Comparison of ENCODE assay signal across 8 cellular contexts in the genomic region with DNA sequence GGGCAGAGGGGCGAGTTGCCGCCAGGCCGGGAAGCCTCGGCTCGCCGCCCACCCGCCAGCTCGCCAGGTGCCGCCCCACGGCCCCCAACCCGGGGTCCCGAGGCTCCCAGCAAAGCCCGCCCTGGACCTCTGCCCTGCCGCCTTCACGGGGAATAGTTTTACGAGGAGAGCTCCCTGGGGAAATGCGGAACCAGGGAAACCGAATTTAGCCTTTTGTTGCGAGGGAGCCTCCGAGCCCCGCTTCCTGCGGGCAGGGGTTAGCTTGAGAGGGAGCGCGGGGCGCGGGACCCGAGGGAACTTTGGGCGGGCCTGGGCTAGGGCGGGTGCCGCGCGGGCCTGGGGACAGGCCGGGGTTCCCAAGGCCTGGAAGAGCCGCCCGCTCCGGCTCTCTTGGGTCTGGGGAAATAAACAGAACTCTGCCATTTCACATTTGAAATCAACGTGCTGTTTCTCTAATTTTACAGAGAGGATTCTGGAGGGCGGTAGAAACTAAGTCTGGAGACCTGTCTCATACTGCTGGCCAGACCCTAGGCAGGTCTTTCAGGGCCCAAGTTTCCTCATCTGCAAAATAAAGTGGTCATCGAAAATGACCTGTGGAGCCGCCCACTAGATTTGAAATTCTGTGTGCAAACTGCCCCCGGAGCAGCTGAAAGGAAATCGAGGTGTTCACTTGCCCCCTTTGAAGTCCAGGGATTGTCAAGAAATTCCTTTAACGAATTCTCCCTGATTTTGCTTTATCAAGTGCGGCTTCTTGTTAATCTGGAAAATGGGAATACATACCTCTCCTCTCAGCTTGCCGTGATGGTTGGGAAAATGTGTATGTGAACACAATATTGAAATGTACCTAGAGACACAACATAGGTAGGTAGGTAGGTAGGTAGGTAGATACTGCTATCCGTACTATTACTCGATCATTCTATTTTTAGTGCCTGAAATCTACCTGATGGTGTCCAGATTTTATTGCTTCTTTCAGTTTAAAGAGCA. TPM values are rescaled to one million over a fixed set of nuclear protein-coding genes. Genes with fewer than 3 reads are reported as not detected.
DNase-seq lines count a peak whose midpoint lies in the region; ATAC-seq and TF ChIP-seq lines count a peak whose summit lies in the region.

No MANE protein-coding gene starts in this region.

- peak overlapping the region; percentile 80 to 86 for H3K9ac ChIP-seq in liver (ENCODE audit: low read depth in 1 of 2, low read length in 2 of 2)

- no peaks in the 10 kb centered on the region for H3K9me3 Mint-ChIP-seq in CD8-positive, alpha-beta memory T cell
- no peaks in the 10 kb centered on the region for H3K9me3 Mint-ChIP-seq in stimulated activated effector memory CD8-positive, alpha-beta T cell treated with anti-CD3 and anti-CD28 coated beads, Interleukin-12 subunit alpha, Interleukin-12 subunit beta, amount 100 ng/mL, for 72 hours

- H3K4me3 Mint-ChIP-seq in CD8-positive, alpha-beta memory T cell = peak overlapping the region; percentile 78 to 94 (median 88)
- H3K4me3 Mint-ChIP-seq in stimulated activated effector memory CD8-positive, alpha-beta T cell treated with anti-CD3 and anti-CD28 coated beads, Interleukin-12 subunit alpha, Interleukin-12 subunit beta, amount 100 ng/mL, for 72 hours = peak overlapping the region; percentile 99

- peak; percentile 15 for ATAC-seq in GM21423 (IDR thresholded peaks at IDR 0.05; ENCODE audit: unreplicated experiment)
- peak; percentile 1 for ATAC-seq in stimulated activated effector memory CD8-positive, alpha-beta T cell treated with anti-CD3 and anti-CD28 coated beads, Interleukin-12 subunit alpha, Interleukin-12 subunit beta, amount 100 ng/mL, for 72 hours
- ATAC-seq in GM18858 (IDR thresholded peaks at IDR 0.05; ENCODE audit: unreplicated experiment) = no peak

- H3K36me3 ChIP-seq in CD8-positive, alpha-beta memory T cell (ENCODE audit: insufficient read depth, low read length) = peaks cover 4% of the 10 kb centered on the region
- peaks cover 33% of the 10 kb centered on the region for H3K36me3 ChIP-seq in KOPT-K1 (ENCODE audit: insufficient read depth, low read length)
- peaks cover 0 to 12% (median 10%) of the 10 kb centered on the region in 4 donors for H3K36me3 ChIP-seq in liver (ENCODE audit: control insufficient read depth in 4 of 4, insufficient read depth in 3 of 4, low read depth in 1 of 4, low read length in 3 of 4)

- TF ChIP-seq CTCF in choroid plexus epithelial cell (conservative IDR thresholded peaks at IDR 0.05; ENCODE audit: low read depth, low read length) (no peak), liver (IDR thresholded peaks at IDR 0.05; ENCODE audit: low read depth, low read length, missing input control) (no peak)

- H3K9me3 ChIP-seq in CD8-positive, alpha-beta memory T cell (ENCODE audit: low read length) = no peaks in the 10 kb centered on the region
- H3K9me3 ChIP-seq in KOPT-K1 (ENCODE audit: insufficient read depth, low read length, poor library complexity, severe bottlenecking) = no peaks in the 10 kb centered on the region
- no peaks in the 10 kb centered on the region for H3K9me3 ChIP-seq in liver (ENCODE audit: control insufficient read depth in 4 of 4, low read length in 3 of 4)

- H3K27me3 Mint-ChIP-seq in CD8-positive, alpha-beta memory T cell = peaks cover 6 to 31% of the 10 kb centered on the region in 2 donors

- TF ChIP-seq RAD21 in liver (IDR thresholded peaks at IDR 0.05) = peak in 1 of 2 donors; percentile 6

- WGBS in liver = 13% methylated on average over 47 of the region's 47 CpGs

- H3K4me3 ChIP-seq in CD8-positive, alpha-beta memory T cell (ENCODE audit: low read length) = peak overlapping the region; percentile 69
- H3K4me3 ChIP-seq in choroid plexus epithelial cell (ENCODE audit: low read depth, low read length) (peak overlapping the region; percentile 81), liver (ENCODE audit: low read depth in 1 of 3, low read length in 3 of 3) (peak overlapping the region; percentile 70 to 92 (median 75))

- H3K27ac Mint-ChIP-seq in CD8-positive, alpha-beta memory T cell = peak overlapping the region in 5 of 8 donors; percentile 37 to 70 (median 55)
- peak overlapping the region; percentile 97 for H3K27ac Mint-ChIP-seq in stimulated activated effector memory CD8-positive, alpha-beta T cell treated with anti-CD3 and anti-CD28 coated beads, Interleukin-12 subunit alpha, Interleukin-12 subunit beta, amount 100 ng/mL, for 72 hours

- H3K27me3 ChIP-seq in CD8-positive, alpha-beta memory T cell (ENCODE audit: insufficient read depth, low read length, poor library complexity, severe bottlenecking) = no peaks in the 10 kb centered on the region
- H3K27me3 ChIP-seq in liver (ENCODE audit: control insufficient read depth in 4 of 4, insufficient read depth in 4 of 4, low read length in 3 of 4) = no peaks in the 10 kb centered on the region

- H3K4me1 Mint-ChIP-seq in CD8-positive, alpha-beta memory T cell = peaks cover 32 to 43% (median 37%) of the 10 kb centered on the region in 3 donors
- H3K4me1 Mint-ChIP-seq in stimulated activated effector memory CD8-positive, alpha-beta T cell treated with anti-CD3 and anti-CD28 coated beads, Interleukin-12 subunit alpha, Interleukin-12 subunit beta, amount 100 ng/mL, for 72 hours = peaks cover 32% of the 10 kb centered on the region

- POLR2A ChIA-PET in CD8-positive, alpha-beta memory T cell (lab: Charles Lee) = interaction anchor here (0.8 kb wide), 1 partner anchor 249 kb away, joined by 4 read pairs; no protein-coding TSS in a partner anchor

- peaks cover 0 to 5% (median 0%) of the 10 kb centered on the region in 3 donors for H3K36me3 Mint-ChIP-seq in CD8-positive, alpha-beta memory T cell
- H3K36me3 Mint-ChIP-seq in stimulated activated effector memory CD8-positive, alpha-beta T cell treated with anti-CD3 and anti-CD28 coated beads, Interleukin-12 subunit alpha, Interleukin-12 subunit beta, amount 100 ng/mL, for 72 hours = peaks cover 40% of the 10 kb centered on the region

- CTCF ChIA-PET in CD8-positive, alpha-beta memory T cell (lab: Charles Lee) = interaction anchor here (0.8 to 3.2 kb wide), 3 partner anchors 249 to 311 kb away, joined by 4 to 18 read pairs (median 4); no protein-coding TSS in a partner anchor

- peaks cover 15% of the 10 kb centered on the region for H3K4me1 ChIP-seq in CD8-positive, alpha-beta memory T cell (ENCODE audit: insufficient read depth, low read length)
- H3K4me1 ChIP-seq in liver (ENCODE audit: control insufficient read depth in 4 of 4, insufficient read depth in 4 of 4, low read length in 3 of 4) = peaks cover 0 to 35% (median 15%) of the 10 kb centered on the region in 4 donors

- DNase-seq in CD8-positive, alpha-beta memory T cell = peak in 2 of 5 donors; percentile 11 to 43
- DNase-seq in SKM-1 treated with dmso at 0.1 percent for 144 hours (lab: John Stamatoyannopoulos, UW; ENCODE audit: unreplicated experiment) = peak; percentile 77
- DNase-seq in choroid plexus epithelial cell (ENCODE audit: low read depth) = peak; percentile 39
- peak; percentile 11 to 55 for DNase-seq in stimulated activated effector memory CD8-positive, alpha-beta T cell treated with anti-CD3 and anti-CD28 coated beads, Interleukin-12 subunit alpha, Interleukin-12 subunit beta, amount 100 ng/mL, for 72 hours (ENCODE audit: low spot score in 2 of 2)

- H3K27ac ChIP-seq in CD8-positive, alpha-beta memory T cell (ENCODE audit: low read depth, low read length) = peak overlapping the region; percentile 82
- peak overlapping the region; percentile 90 for H3K27ac ChIP-seq in KOPT-K1 (ENCODE audit: low read depth, low read length, poor library complexity, severe bottlenecking)
- peak overlapping the region; percentile 94 to 97 for H3K27ac ChIP-seq in liver (ENCODE audit: low read depth in 1 of 2, low read length in 2 of 2)

TF ChIP-seq in liver, 16 proteins besides CTCF, POLR2A, EP300 and RAD21 (continues in another document):
- TF ChIP-seq FOXA2 (IDR thresholded peaks at IDR 0.05) (no peak), SP1 (IDR thresholded peaks at IDR 0.05) (no peak), HNF4G (IDR thresholded peaks at IDR 0.05) (no peak), TAF1 (conservative IDR thresholded peaks at IDR 0.05) (no peak), FOXA1 (IDR thresholded peaks at IDR 0.05) (no peak)
- TF ChIP-seq, protein P1, sequence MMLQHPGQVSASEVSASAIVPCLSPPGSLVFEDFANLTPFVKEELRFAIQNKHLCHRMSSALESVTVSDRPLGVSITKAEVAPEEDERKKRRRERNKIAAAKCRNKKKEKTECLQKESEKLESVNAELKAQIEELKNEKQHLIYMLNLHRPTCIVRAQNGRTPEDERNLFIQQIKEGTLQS (IDR thresholded peaks at IDR 0.05) = no peak
- TF ChIP-seq, protein P2, sequence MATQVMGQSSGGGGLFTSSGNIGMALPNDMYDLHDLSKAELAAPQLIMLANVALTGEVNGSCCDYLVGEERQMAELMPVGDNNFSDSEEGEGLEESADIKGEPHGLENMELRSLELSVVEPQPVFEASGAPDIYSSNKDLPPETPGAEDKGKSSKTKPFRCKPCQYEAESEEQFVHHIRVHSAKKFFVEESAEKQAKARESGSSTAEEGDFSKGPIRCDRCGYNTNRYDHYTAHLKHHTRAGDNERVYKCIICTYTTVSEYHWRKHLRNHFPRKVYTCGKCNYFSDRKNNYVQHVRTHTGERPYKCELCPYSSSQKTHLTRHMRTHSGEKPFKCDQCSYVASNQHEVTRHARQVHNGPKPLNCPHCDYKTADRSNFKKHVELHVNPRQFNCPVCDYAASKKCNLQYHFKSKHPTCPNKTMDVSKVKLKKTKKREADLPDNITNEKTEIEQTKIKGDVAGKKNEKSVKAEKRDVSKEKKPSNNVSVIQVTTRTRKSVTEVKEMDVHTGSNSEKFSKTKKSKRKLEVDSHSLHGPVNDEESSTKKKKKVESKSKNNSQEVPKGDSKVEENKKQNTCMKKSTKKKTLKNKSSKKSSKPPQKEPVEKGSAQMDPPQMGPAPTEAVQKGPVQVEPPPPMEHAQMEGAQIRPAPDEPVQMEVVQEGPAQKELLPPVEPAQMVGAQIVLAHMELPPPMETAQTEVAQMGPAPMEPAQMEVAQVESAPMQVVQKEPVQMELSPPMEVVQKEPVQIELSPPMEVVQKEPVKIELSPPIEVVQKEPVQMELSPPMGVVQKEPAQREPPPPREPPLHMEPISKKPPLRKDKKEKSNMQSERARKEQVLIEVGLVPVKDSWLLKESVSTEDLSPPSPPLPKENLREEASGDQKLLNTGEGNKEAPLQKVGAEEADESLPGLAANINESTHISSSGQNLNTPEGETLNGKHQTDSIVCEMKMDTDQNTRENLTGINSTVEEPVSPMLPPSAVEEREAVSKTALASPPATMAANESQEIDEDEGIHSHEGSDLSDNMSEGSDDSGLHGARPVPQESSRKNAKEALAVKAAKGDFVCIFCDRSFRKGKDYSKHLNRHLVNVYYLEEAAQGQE (IDR thresholded peaks at IDR 0.05) = no peak

RNA-seq across cellular contexts. Expression of a gene that starts 0.7 kb away (rescaled TPM):
- total RNA-seq in CD8-positive, alpha-beta memory T cell = 10 to 100 TPM; 31.2 to 32.7 TPM
- 62.9 TPM for polyA plus RNA-seq in CD8-positive, alpha-beta memory T cell
- 1,000 to 10,000 TPM in 1 of 2 donors, 100 to 1,000 TPM in 1; 830 to 1,177 TPM for total RNA-seq in liver
- 100 to 1,000 TPM; 306 to 616 TPM for polyA plus RNA-seq in liver

RNA-seq across cellular contexts. Expression of a gene that starts 8.1 kb away (rescaled TPM):
- not detected for total RNA-seq in CD8-positive, alpha-beta memory T cell
- not detected for polyA plus RNA-seq in CD8-positive, alpha-beta memory T cell
- total RNA-seq in liver = not detected
- under 1 TPM in 1 of 2 donors, not detected in 1; 0.08 TPM for polyA plus RNA-seq in liver

RNA-seq across cellular contexts. Expression of a gene that starts 57.6 kb away (rescaled TPM):
- total RNA-seq in CD8-positive, alpha-beta memory T cell = not detected
- polyA plus RNA-seq in CD8-positive, alpha-beta memory T cell = not detected
- total RNA-seq in liver = under 1 TPM in 1 of 2 donors, not detected in 1; 0.50 TPM
- polyA plus RNA-seq in liver = under 1 TPM; 0.07 to 0.31 TPM

Comparison
In these comparisons a context has a peak if more than half of its experiments do, and no peak if none do; other contexts are left out.
1. RNA of a gene that starts 0.7 kb away (total RNA-seq): 830 to 1,177 TPM in liver; 31.2 to 32.7 TPM in CD8-positive, alpha-beta memory T cell; every median in the first group is over 10 times any median in the second.
2. Peak in every context shown above with its lines, with median percentiles within 50 percentile points of each other: H3K27ac ChIP-seq and H3K4me3 ChIP-seq.